ENCODE assay signal across 12 cellular contexts in genomic region chr16:75340715-75341500, GRCh38.
DNase-seq lines count a peak whose midpoint lies in the region; ATAC-seq and TF ChIP-seq lines count a peak whose summit lies in the region.
"Had no signal": no experiment of that assay in that cellular context is flagged by ENCODE, and none has a peak within 500 bp of the region (broad histone marks: within the 10 kb centered on the region; RNA-seq: fewer than 3 reads in every experiment).

No MANE protein-coding gene starts in this region.

- H3K4me3 Mint-ChIP-seq in osteocyte (ENCODE audit: unreplicated experiment) = no peak overlapping the region
- no peak overlapping the region for H3K4me3 Mint-ChIP-seq in naive thymus-derived CD8-positive, alpha-beta T cell
- H3K4me3 Mint-ChIP-seq: activated CD4-positive, alpha-beta memory T cell treated with anti-CD3 and anti-CD28 coated beads, Interleukin-2, amount 10 ng/mL, durations not matched to agents 7 days and 5 days; naive thymus-derived CD4-positive, alpha-beta T cell had no signal

- CTCF ChIA-PET in SK-N-SH (lab: Yijun Ruan, JAX) = interaction anchor here (1.4 to 2.9 kb wide), 2 partner anchors 107 to 141 kb away, joined by 3 to 7 read pairs; no protein-coding TSS in a partner anchor

- no peak overlapping the region for H2AFZ ChIP-seq in SK-N-SH (ENCODE audit: low read depth)

- 53% methylated on average over 2 of the region's 2 CpGs for WGBS in SK-N-SH (ENCODE audit: low lambda C conversion rate)

- peak overlapping the region; percentile 44; the same call in 1 of the 2 replicates for H3K9ac ChIP-seq in SK-N-SH
- H3K9ac ChIP-seq: BLaER1 treated with 17β-estradiol and CSF1 and Interleukin-3, amounts not matched to agents 10 nM and 100 nM had no signal

- H3K27ac Mint-ChIP-seq in osteocyte (ENCODE audit: unreplicated experiment) = peak overlapping the region; percentile 90
- H3K27ac Mint-ChIP-seq in naive thymus-derived CD8-positive, alpha-beta T cell = no peak overlapping the region
- H3K27ac Mint-ChIP-seq: activated CD4-positive, alpha-beta memory T cell treated with anti-CD3 and anti-CD28 coated beads, Interleukin-2, amount 10 ng/mL, durations not matched to agents 7 days and 5 days had no signal

- peaks cover 29 to 44% of the 10 kb centered on the region in 2 experiments for H3K4me1 ChIP-seq in SK-N-SH (ENCODE audit: control insufficient read depth in 1 of 2, insufficient read depth in 2 of 2, low read depth in 1 of 2, low read length in 1 of 2)

- H3F3A ChIP-seq in SK-N-SH (replicated peaks; ENCODE audit: insufficient read depth) = peaks cover 40% of the 10 kb centered on the region

- peaks cover 8% of the 10 kb centered on the region for H3K79me2 ChIP-seq in SK-N-SH (ENCODE audit: insufficient read depth)

- peaks cover 48% of the 10 kb centered on the region for H3K4me1 Mint-ChIP-seq in osteocyte (ENCODE audit: unreplicated experiment)
- H3K4me1 Mint-ChIP-seq in naive thymus-derived CD8-positive, alpha-beta T cell = peaks cover 0 to 2% (median 0%) of the 10 kb centered on the region in 4 donors
- H3K4me1 Mint-ChIP-seq: activated CD4-positive, alpha-beta memory T cell treated with anti-CD3 and anti-CD28 coated beads, Interleukin-2, amount 10 ng/mL, durations not matched to agents 7 days and 5 days had no signal

- H3K9me3 ChIP-seq in SK-N-SH = no peaks in the 10 kb centered on the region

- peaks cover 2 to 3% of the 10 kb centered on the region in 2 experiments for H3K36me3 ChIP-seq in SK-N-SH (replicated peaks in 1 of 2; ENCODE audit: control insufficient read depth in 1 of 2, insufficient read depth in 2 of 2, low read length in 1 of 2)

- no peak for TF ChIP-seq CTCF in SK-N-SH (IDR thresholded peaks at IDR 0.05)
- no peak for TF ChIP-seq CTCF in foreskin fibroblast (IDR thresholded peaks at IDR 0.05; ENCODE audit: low read depth, low read length)
- no peak for TF ChIP-seq CTCF in osteocyte (IDR thresholded peaks at IDR 0.05)

- TF ChIP-seq RAD21 in SK-N-SH (IDR thresholded peaks at IDR 0.05; ENCODE audit: low read length) = 0 out of 2 replicates have a peak, but pooled peaks have one; percentile 14

- POLR2A ChIA-PET in SK-N-SH (lab: Yijun Ruan, JAX) = no interaction called here
- POLR2A ChIA-PET in naive thymus-derived CD8-positive, alpha-beta T cell (lab: Charles Lee) = no interaction called here

- H4K20me1 ChIP-seq in SK-N-SH (ENCODE audit: insufficient read depth) = no peaks in the 10 kb centered on the region

- no peaks in the 10 kb centered on the region for H3K9me2 ChIP-seq in SK-N-SH

- H3K27me3 ChIP-seq in SK-N-SH (ENCODE audit: insufficient read depth) = no peaks in the 10 kb centered on the region
- H3K27me3 ChIP-seq: foreskin keratinocyte had no signal

- peak overlapping the region; percentile 80 to 81 for H3K27ac ChIP-seq in SK-N-SH (ENCODE audit: low read depth in 2 of 2, low read length in 1 of 2)
- H3K27ac ChIP-seq: BLaER1 treated with 17β-estradiol and CSF1 and Interleukin-3, amounts not matched to agents 10 nM and 100 nM; foreskin keratinocyte had no signal

- H3K4me3 ChIP-seq in SK-N-SH (ENCODE audit: low read depth in 2 of 2, low read length in 1 of 2) (no peak overlapping the region), foreskin fibroblast (ENCODE audit: low read depth in 1 of 2, low read length in 2 of 2) (no peak overlapping the region)
- H3K4me3 ChIP-seq: BLaER1 treated with 17β-estradiol and CSF1 and Interleukin-3, amounts not matched to agents 10 nM and 100 nM had no signal

- peak; percentile 56 to 58; a peak in 3 of 4 replicates for TF ChIP-seq EP300 in SK-N-SH (IDR thresholded peaks at IDR 0.05; ENCODE audit: borderline replicate concordance in 1 of 2, low read depth in 1 of 2, low read length in 1 of 2)

- DNase-seq in AG20443 (ENCODE audit: low spot score) (peak; percentile 55), SK-N-SH (peak; percentile 39), foreskin fibroblast (peak; percentile 64 to 69), osteocyte (ENCODE audit: extremely low spot score, unreplicated experiment) (no peak), HuH-7.5 (ENCODE audit: low spot score) (no peak), NCI-H748 (lab: John Stamatoyannopoulos, UW; ENCODE audit: unreplicated experiment) (no peak)
- DNase-seq in naive thymus-derived CD8-positive, alpha-beta T cell = no peak
- DNase-seq: activated CD4-positive, alpha-beta memory T cell treated with anti-CD3 and anti-CD28 coated beads, Interleukin-2, amount 10 ng/mL, durations not matched to agents 7 days and 5 days; naive thymus-derived CD4-positive, alpha-beta T cell had no signal

- peaks cover 11% of the 10 kb centered on the region for H3K36me3 Mint-ChIP-seq in osteocyte (ENCODE audit: unreplicated experiment)
- peaks cover 15 to 51% (median 36%) of the 10 kb centered on the region in 3 donors for H3K36me3 Mint-ChIP-seq in naive thymus-derived CD8-positive, alpha-beta T cell

- peak overlapping the region; percentile 57; the same call in 1 of the 2 replicates for H3K4me2 ChIP-seq in SK-N-SH
- H3K4me2 ChIP-seq: BLaER1 treated with 17β-estradiol and CSF1 and Interleukin-3, amounts not matched to agents 10 nM and 100 nM had no signal

- H3K27me3 Mint-ChIP-seq in osteocyte (ENCODE audit: unreplicated experiment) = no peaks in the 10 kb centered on the region
- peaks cover 0 to 23% (median 0%) of the 10 kb centered on the region in 5 donors for H3K27me3 Mint-ChIP-seq in naive thymus-derived CD8-positive, alpha-beta T cell
- H3K27me3 Mint-ChIP-seq: activated CD4-positive, alpha-beta memory T cell treated with anti-CD3 and anti-CD28 coated beads, Interleukin-2, amount 10 ng/mL, durations not matched to agents 7 days and 5 days had no signal

- no peaks in the 10 kb centered on the region for H3K9me3 Mint-ChIP-seq in osteocyte (ENCODE audit: unreplicated experiment)
- H3K9me3 Mint-ChIP-seq in naive thymus-derived CD8-positive, alpha-beta T cell = no peaks in the 10 kb centered on the region
- H3K9me3 Mint-ChIP-seq: activated CD4-positive, alpha-beta memory T cell treated with anti-CD3 and anti-CD28 coated beads, Interleukin-2, amount 10 ng/mL, durations not matched to agents 7 days and 5 days had no signal

- no peak for ATAC-seq in GM18498 (IDR thresholded peaks at IDR 0.05; ENCODE audit: unreplicated experiment)
- no peak for ATAC-seq in naive thymus-derived CD8-positive, alpha-beta T cell
- ATAC-seq: foreskin keratinocyte; naive thymus-derived CD4-positive, alpha-beta T cell had no signal

TF ChIP-seq in SK-N-SH, 30 proteins besides CTCF, POLR2A, EP300 and RAD21 (continues in another document):
- TF ChIP-seq POLR2AphosphoS5 (IDR thresholded peaks at IDR 0.05; ENCODE audit: low read depth, low read length) (peak; percentile 30; the same call in 1 of the 2 replicates), EZH2phosphoT487 (IDR thresholded peaks at IDR 0.05; ENCODE audit: borderline replicate concordance, low read depth) (no peak), ELF1 (IDR thresholded peaks at IDR 0.05) (no peak), JUND (IDR thresholded peaks at IDR 0.05) (peak; percentile 51), FOXJ3 (CRISPR knock-in tag; IDR thresholded peaks at IDR 0.05) (no peak), REST (IDR thresholded peaks at IDR 0.05; ENCODE audit: low read depth, low read length) (no peak), FOXM1 (IDR thresholded peaks at IDR 0.05; ENCODE audit: low read depth) (0 out of 2 replicates have a peak, but pooled peaks have one; percentile 23), ZBTB33 (IDR thresholded peaks at IDR 0.05; ENCODE audit: borderline replicate concordance, low read depth) (no peak), RXRA (IDR thresholded peaks at IDR 0.05; ENCODE audit: borderline replicate concordance, low read depth) (peak; percentile 58; the same call in 1 of the 2 replicates), GATA2 (CRISPR knock-in tag; IDR thresholded peaks at IDR 0.05) (no peak)

Comparison
In these comparisons a context has a peak if more than half of its experiments do, and no peak if none do; other contexts are left out.
1. DNase-seq: peak in AG20443 (single experiment), SK-N-SH (single experiment) and foreskin fibroblast (2 of 2); none in osteocyte (single experiment), HuH-7.5 (single experiment), naive thymus-derived CD8-positive, alpha-beta T cell (0 of 10) and NCI-H748 (single experiment).